8 cellular contexts compared by ENCODE assay signal in genomic region chr19:41691268-41691970, GRCh38. TPM values are rescaled to one million over a fixed set of nuclear protein-coding genes. Genes with fewer than 3 reads are reported as not detected.
A peak's percentile ranks its signal among the peaks of the same experiment; 100 is the strongest.
DNase-seq lines count a peak whose midpoint lies in the region; TF ChIP-seq lines count a peak whose summit lies in the region.
"Had no signal": no experiment of that assay in that cellular context is flagged by ENCODE, and none has a peak within 500 bp of the region (broad histone marks: within the 10 kb centered on the region; RNA-seq: fewer than 3 reads in every experiment).

No MANE protein-coding gene starts in this region.

- H3K4me1 Mint-ChIP-seq in HFFc6 (ENCODE audit: low read depth): no peaks in the 10 kb centered on the region

- peak; percentile 75 for TF ChIP-seq CTCF in HFFc6 (IDR thresholded peaks at IDR 0.05)
- TF ChIP-seq CTCF in kidney epithelial cell (IDR thresholded peaks at IDR 0.05; ENCODE audit: insufficient read depth, low read length, poor library complexity, severe bottlenecking): peak; percentile 56

- H3K36me3 Mint-ChIP-seq in HFFc6 (ENCODE audit: low read depth): no peaks in the 10 kb centered on the region

- H3K4me3 ChIP-seq in kidney epithelial cell (ENCODE audit: low read depth, low read length): no peak overlapping the region
- H3K4me3 ChIP-seq: lung had no signal

- H3K9me3 Mint-ChIP-seq in HFFc6: no peaks in the 10 kb centered on the region

- DNase-seq in DMS53 treated with DMSO at 0.1 percent for 48 hours (lab: John Stamatoyannopoulos, UW; ENCODE audit: unreplicated experiment) (peak; percentile 15), HFFc6 (no peak), kidney epithelial cell (ENCODE audit: low read depth) (no peak), amygdala (lab: John Stamatoyannopoulos, UW) (no peak), cerebellar nuclear complex (lab: John Stamatoyannopoulos, UW) (no peak)
- peak; percentile 40 for DNase-seq in activated CD4-positive, CD25-positive, alpha-beta regulatory T cell treated with anti-CD3 and anti-CD28 coated beads, Interleukin-2, amount 50 U/mL, for 72 hours
- DNase-seq in activated effector memory CD4-positive, alpha-beta T cell treated with anti-CD3 and anti-CD28 coated beads, Interleukin-2, amount 50 U/mL, for 16 hours: no peak

- no peaks in the 10 kb centered on the region for H3K36me3 ChIP-seq in kidney epithelial cell (ENCODE audit: control insufficient read depth, insufficient read depth, low read length)

- H3K27me3 ChIP-seq in kidney epithelial cell (ENCODE audit: control insufficient read depth, insufficient read depth, low read length): peaks cover 3% of the 10 kb centered on the region

- H3K4me3 Mint-ChIP-seq in HFFc6: no peak overlapping the region

- no peak overlapping the region for H3K27ac Mint-ChIP-seq in HFFc6

- H3K27me3 Mint-ChIP-seq in HFFc6 (ENCODE audit: insufficient read depth): peaks cover 24% of the 10 kb centered on the region

RNA-seq across cellular contexts. Expression of gene CEACAM7, which starts 3.3 kb away (rescaled TPM):
- not detected for total RNA-seq in HFFc6 (2021; fragmentation: NEBNext Ultra II Directional; extraction: Animal tissue kit (Norgen Biotek cat#: 25700))
- not detected in 2 replicates for total RNA-seq in kidney epithelial cell

RNA-seq across cellular contexts. Expression of gene CEACAM5, which starts 17.0 kb away (rescaled TPM):
- total RNA-seq in HFFc6 (2021; fragmentation: NEBNext Ultra II Directional; extraction: Animal tissue kit (Norgen Biotek cat#: 25700)): under 1 TPM in 1 of 6 experiments, not detected in 5; 0.31 TPM
- not detected in 2 replicates for total RNA-seq in kidney epithelial cell

Comparison
In these comparisons a context has a peak if more than half of its experiments do, and no peak if none do; other contexts are left out.
1. DNase-seq: peak in DMS53 treated with DMSO at 0.1 percent for 48 hours (single experiment) and activated CD4-positive, CD25-positive, alpha-beta regulatory T cell treated with anti-CD3 and anti-CD28 coated beads, Interleukin-2, amount 50 U/mL, for 72 hours (single experiment); none in HFFc6 (single experiment), kidney epithelial cell (single experiment), activated effector memory CD4-positive, alpha-beta T cell treated with anti-CD3 and anti-CD28 coated beads, Interleukin-2, amount 50 U/mL, for 16 hours (single experiment), amygdala (0 of 56) and cerebellar nuclear complex (0 of 2).